ENCODE assay signal across 14 cellular contexts in the genomic region with DNA sequence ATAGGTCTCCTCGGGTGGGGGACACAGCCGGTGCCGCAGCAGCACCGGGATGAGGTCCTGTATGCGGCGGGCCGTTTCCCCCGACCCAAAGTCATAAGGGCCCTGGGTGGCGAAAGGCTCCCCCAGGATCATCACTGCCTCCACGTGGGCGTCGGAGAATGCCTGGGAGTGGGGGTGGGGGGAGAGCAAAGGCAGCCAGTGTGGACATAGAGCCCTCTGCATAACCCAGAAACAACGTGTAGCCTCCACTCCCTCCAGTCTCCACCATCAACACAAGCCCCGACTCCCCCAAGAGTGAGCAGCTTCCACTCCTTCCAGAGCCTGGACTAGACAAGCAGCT. TPM values are rescaled to one million over a fixed set of nuclear protein-coding genes. Genes with fewer than 3 reads are reported as not detected.
DNase-seq lines count a peak whose midpoint lies in the region; ATAC-seq, FAIRE-seq and TF ChIP-seq lines count a peak whose summit lies in the region.
"Had no signal": no experiment of that assay in that cellular context is flagged by ENCODE, and none has a peak within 500 bp of the region (broad histone marks: within the 10 kb centered on the region; RNA-seq: fewer than 3 reads in every experiment).

No MANE protein-coding gene starts in this region.

- DNase-seq in left ventricle myocardium inferior (no peak), cardiac septum (ENCODE audit: low spot score) (no peak), K562 (ENCODE audit: extremely low read depth in 1 of 4, low spot score in 3 of 4) (no peak), neural progenitor cell (ENCODE audit: low spot score) (no peak), vagina (ENCODE audit: extremely low spot score in 2 of 2) (no peak), BE2C (no peak)
- DNase-seq in activated effector memory CD4-positive, alpha-beta T cell treated with Interleukin-2 at 50 U/mL for 16 hours = no peak
- DNase-seq: activated CD4-positive, alpha-beta T cell treated with anti-CD3 and anti-CD28 coated beads for 1 hour; DND-41; MV-4-11; NCI-H748 treated with DMSO at 0.1 percent for 48 hours; right lobe of liver had no signal

- H3K4me3 Mint-ChIP-seq in neural progenitor cell = peak overlapping the region; percentile 27

- no peak for TF ChIP-seq RAD21 in K562 (CRISPR knock-in tag; conservative IDR thresholded peaks at IDR 0.05 in 1 of 2, IDR thresholded peaks at IDR 0.05 in 1 of 2)

- H3K9me3 Mint-ChIP-seq in neural progenitor cell = no peaks in the 10 kb centered on the region
- H3K9me3 Mint-ChIP-seq: naive thymus-derived CD8-positive, alpha-beta T cell had no signal

- H3F3A ChIP-seq in neural progenitor cell (ENCODE audit: low read depth) = peaks cover 13% of the 10 kb centered on the region

- intact Hi-C loops in left ventricle myocardium inferior (cut with micrococcal nuclease) (no loop called here), cardiac septum (cut with DNase I) (no loop called here), K562 (cut with micrococcal nuclease) (no loop called here), vagina (cut with DNase I) (no loop called here)

- TF ChIP-seq EP300 in K562 (IDR thresholded peaks at IDR 0.05; ENCODE audit: low read length) = no peak

- H3K9ac ChIP-seq in K562 (ENCODE audit: insufficient read depth in 1 of 2, low read depth in 2 of 2, low read length in 2 of 2) = peak overlapping the region in 1 of 2 experiments; percentile 92; a peak in 2 of 4 replicates
- H3K9ac ChIP-seq in neural progenitor cell = no peak overlapping the region

- peaks cover 39% of the 10 kb centered on the region for H3K36me3 ChIP-seq in left ventricle myocardium inferior
- H3K36me3 ChIP-seq in K562 (ENCODE audit: control insufficient read depth, insufficient read depth, low read length) = peaks cover 21% of the 10 kb centered on the region; the same call in 2 of the 3 replicates
- no peaks in the 10 kb centered on the region for H3K36me3 ChIP-seq in neural progenitor cell
- no peaks in the 10 kb centered on the region for H3K36me3 ChIP-seq in vagina
- H3K36me3 ChIP-seq in BE2C = peaks cover 3% of the 10 kb centered on the region; the same call in 1 of the 2 replicates

- no peak for TF ChIP-seq CTCF in left ventricle myocardium inferior (IDR thresholded peaks at IDR 0.05; ENCODE audit: borderline replicate concordance)
- TF ChIP-seq CTCF in K562 (IDR thresholded peaks at IDR 0.05 in 2 of 3, conservative IDR thresholded peaks at IDR 0.05 in 1 of 3; ENCODE audit: insufficient read depth in 2 of 3, low read depth in 1 of 3, low read length in 3 of 3) = no peak
- TF ChIP-seq CTCF in neural progenitor cell (IDR thresholded peaks at IDR 0.05) = no peak
- no peak for TF ChIP-seq CTCF in vagina (IDR thresholded peaks at IDR 0.05)
- TF ChIP-seq CTCF in BE2C (IDR thresholded peaks at IDR 0.05; ENCODE audit: low read depth, low read length) = no peak

- peaks cover 33% of the 10 kb centered on the region for H3K79me2 ChIP-seq in K562 (ENCODE audit: control insufficient read depth, insufficient read depth, low read length)
- peaks cover 20% of the 10 kb centered on the region for H3K79me2 ChIP-seq in neural progenitor cell (ENCODE audit: low read depth)

- no peak for TF ChIP-seq POLR2A in K562 (conservative IDR thresholded peaks at IDR 0.05)
- TF ChIP-seq POLR2A in vagina (IDR thresholded peaks at IDR 0.05) = no peak

- FAIRE-seq in K562 (lab: Jason Lieb, UNC) = no peak

- peaks cover 13% of the 10 kb centered on the region for H3K36me3 Mint-ChIP-seq in neural progenitor cell

- H3K4me1 Mint-ChIP-seq in neural progenitor cell = peaks cover 8% of the 10 kb centered on the region

- 77% methylated on average over 13 of the region's 14 CpGs for WGBS in K562 (ENCODE audit: insufficient coverage, low coverage, missing lambda C conversion rate)

- H3K9me3 ChIP-seq in left ventricle myocardium inferior (replicated peaks) (no peaks in the 10 kb centered on the region), K562 (replicated peaks; ENCODE audit: control insufficient read depth, insufficient read depth, low read depth, low read length) (no peaks in the 10 kb centered on the region), neural progenitor cell (ENCODE audit: low read depth) (no peaks in the 10 kb centered on the region), vagina (no peaks in the 10 kb centered on the region), BE2C (no peaks in the 10 kb centered on the region)
- H3K9me3 ChIP-seq: right lobe of liver had no signal

- H2AFZ ChIP-seq in K562 (ENCODE audit: low read depth, low read length) (no peak overlapping the region), neural progenitor cell (replicated peaks) (no peak overlapping the region)

- in situ Hi-C loops in K562 (cut with MboI) = no loop called here

- POLR2A ChIA-PET in K562 (lab: Yijun Ruan, JAX) = interaction anchor here (0.6 to 1.8 kb wide), 4 partner anchors 10 to 114 kb away, joined by 3 to 6 read pairs (median 3); no protein-coding TSS in a partner anchor

- H3K27me3 ChIP-seq in left ventricle myocardium inferior (ENCODE audit: low read depth) (no peaks in the 10 kb centered on the region), K562 (ENCODE audit: control insufficient read depth in 2 of 2, insufficient read depth in 2 of 2, low read length in 2 of 2) (no peaks in the 10 kb centered on the region), neural progenitor cell (no peaks in the 10 kb centered on the region), vagina (no peaks in the 10 kb centered on the region), BE2C (no peaks in the 10 kb centered on the region)
- H3K27me3 ChIP-seq: right lobe of liver had no signal

- peak overlapping the region; percentile 16 for H3K27ac Mint-ChIP-seq in neural progenitor cell

- peaks cover 6% of the 10 kb centered on the region for H3K9me1 ChIP-seq in K562 (ENCODE audit: control insufficient read depth, insufficient read depth, low read length)

- 0 out of 2 replicates have a peak, but pooled peaks cover 4% of the 10 kb centered on the region for H4K20me1 ChIP-seq in K562 (replicated peaks; ENCODE audit: control insufficient read depth, insufficient read depth, low read length)
- peaks cover 16% of the 10 kb centered on the region for H4K20me1 ChIP-seq in neural progenitor cell (ENCODE audit: low read depth)

- H3K4me3 ChIP-seq in left ventricle myocardium inferior = no peak overlapping the region
- H3K4me3 ChIP-seq in K562 = no peak overlapping the region
- H3K4me3 ChIP-seq in neural progenitor cell = no peak overlapping the region
- no peak overlapping the region for H3K4me3 ChIP-seq in vagina
- no peak overlapping the region for H3K4me3 ChIP-seq in BE2C (ENCODE audit: low read depth, low read length)
- H3K4me3 ChIP-seq: right lobe of liver had no signal

- no peak for ATAC-seq in K562
- no peak for ATAC-seq in HG03432 (IDR thresholded peaks at IDR 0.05; ENCODE audit: unreplicated experiment)
- ATAC-seq: naive thymus-derived CD8-positive, alpha-beta T cell; right lobe of liver had no signal

- CTCF ChIA-PET in K562 (lab: Yijun Ruan, JAX; ENCODE audit: low intra/inter-chr PET ratio) = no interaction called here

- H3K27ac ChIP-seq in left ventricle myocardium inferior (replicated peaks) = peak overlapping the region; percentile 93
- H3K27ac ChIP-seq in K562 (ENCODE audit: extremely low read depth, low read depth, low read length) = peak overlapping the region; percentile 97
- no peak overlapping the region for H3K27ac ChIP-seq in neural progenitor cell
- peak overlapping the region; percentile 86 for H3K27ac ChIP-seq in vagina
- H3K27ac ChIP-seq: right lobe of liver had no signal

- H3K4me2 ChIP-seq in K562 (ENCODE audit: insufficient read depth, low read length) (no peak overlapping the region), neural progenitor cell (no peak overlapping the region)

- no TSS peak for BruUV-seq in K562 (replicated peaks; lab: Mats Ljungman, UMichigan)

- H3K27me3 Mint-ChIP-seq in neural progenitor cell (ENCODE audit: insufficient read depth, low read depth) = peaks cover 4% of the 10 kb centered on the region
- H3K27me3 Mint-ChIP-seq: naive thymus-derived CD8-positive, alpha-beta T cell had no signal

- H3K4me1 ChIP-seq in left ventricle myocardium inferior = peaks cover 44% of the 10 kb centered on the region
- peaks cover 37 to 50% of the 10 kb centered on the region in 2 experiments for H3K4me1 ChIP-seq in K562 (replicated peaks in 1 of 2; ENCODE audit: control insufficient read depth in 2 of 2, insufficient read depth in 2 of 2, low read length in 2 of 2)
- peaks cover 5% of the 10 kb centered on the region for H3K4me1 ChIP-seq in neural progenitor cell
- H3K4me1 ChIP-seq in vagina = peaks cover 46% of the 10 kb centered on the region
- peaks cover 13% of the 10 kb centered on the region for H3K4me1 ChIP-seq in BE2C

RNA-seq across cellular contexts. Expression of a gene that starts 1.7 kb away (rescaled TPM):
- total RNA-seq in left ventricle myocardium inferior (14.7 TPM), cardiac septum (20.7 TPM), K562 (2014; rRNA removed) (10.3 and 12.2 TPM in 2 replicates), K562 (2014; rRNA removed; fragmentation: Illumina TruSeq; extraction: Trizol) (3.0 TPM in 2 replicates), K562 (2015; rRNA removed; fragmentation: Illumina TruSeq; extraction: Trizol) (5.0 and 5.7 TPM in 2 replicates), K562 (2021) (38.6 and 41.5 TPM in 2 replicates), neural progenitor cell (ENCODE audit: low replicate concordance) (6.4 and 19.8 TPM in 2 replicates), vagina (66.0 TPM)
- total RNA-seq in K562 (2011; cell fraction: chromatin; rRNA removed; ENCODE audit: low replicate concordance) = 39.2 and 53.7 TPM in 2 replicates
- total RNA-seq in K562 (2011; cell fraction: nucleolus; rRNA removed) = 24.0 and 29.3 TPM in 2 replicates
- 33.8 and 65.4 TPM in 2 replicates for total RNA-seq in K562 (2011; cell fraction: nucleoplasm; rRNA removed)
- polyA plus RNA-seq in K562 (2011; rRNA removed) (6.6 and 9.2 TPM in 2 replicates), K562 (2014; fragmentation: Illumina TruSeq; extraction: Trizol) (9.0 and 13.7 TPM in 2 replicates), K562 (2014; fragmentation: Nextera tagmentation; extraction: Ambion mirVana) (under 1 TPM; 0.39 to 0.63 TPM), K562 (2014; rRNA removed) (16.1 and 18.8 TPM in 2 replicates)
- 6.5 and 15.8 TPM in 2 replicates for polyA plus RNA-seq in K562 (2011; cell fraction: cytosol; rRNA removed)
- polyA plus RNA-seq in K562 (2011; cell fraction: nucleus; rRNA removed) = 20.5 and 36.4 TPM in 2 replicates
- polyA plus RNA-seq in K562 (2012) = 12.7 and 13.9 TPM in 2 replicates
- polyA minus RNA-seq in K562 (2011; rRNA and poly(A)+ RNA removed) = 14.8 and 16.7 TPM in 2 replicates
- 4.8 and 6.4 TPM in 2 replicates for polyA minus RNA-seq in K562 (2011; cell fraction: cytosol; rRNA and poly(A)+ RNA removed)
- 7.8 and 8.3 TPM in 2 replicates for polyA minus RNA-seq in K562 (2011; cell fraction: nucleus; rRNA and poly(A)+ RNA removed)
- 30.6 TPM for polyA plus RNA-seq in BE2C (2012; ENCODE audit: insufficient read depth, insufficient read length, low read depth)

RNA-seq across cellular contexts. Expression of a gene that starts 24.5 kb away (rescaled TPM):
- total RNA-seq in left ventricle myocardium inferior (24.0 TPM), cardiac septum (18.1 TPM), K562 (2014; rRNA removed) (18.3 and 20.0 TPM in 2 replicates), K562 (2014; rRNA removed; fragmentation: Illumina TruSeq; extraction: Trizol) (5.2 and 5.5 TPM in 2 replicates), K562 (2015; rRNA removed; fragmentation: Illumina TruSeq; extraction: Trizol) (12.9 and 13.6 TPM in 2 replicates), K562 (2021) (24.0 and 27.2 TPM in 2 replicates), neural progenitor cell (ENCODE audit: low replicate concordance) (27.7 and 89.7 TPM in 2 replicates), vagina (51.1 TPM)
- total RNA-seq in K562 (2011; cell fraction: chromatin; rRNA removed; ENCODE audit: low replicate concordance) = 33.1 and 73.6 TPM in 2 replicates
- total RNA-seq in K562 (2011; cell fraction: nucleolus; rRNA removed) = 54.3 and 55.7 TPM in 2 replicates
- 43.2 and 52.2 TPM in 2 replicates for total RNA-seq in K562 (2011; cell fraction: nucleoplasm; rRNA removed)
- polyA plus RNA-seq in K562 (2011; rRNA removed) (14.4 and 17.6 TPM in 2 replicates), K562 (2014; fragmentation: Illumina TruSeq; extraction: Trizol) (7.2 and 15.7 TPM in 2 replicates), K562 (2014; fragmentation: Nextera tagmentation; extraction: Ambion mirVana) (under 1 TPM; 0.41 to 0.51 TPM), K562 (2014; rRNA removed) (26.5 and 32.3 TPM in 2 replicates)
- polyA plus RNA-seq in K562 (2011; cell fraction: cytosol; rRNA removed) = 19.5 and 37.8 TPM in 2 replicates
- polyA plus RNA-seq in K562 (2011; cell fraction: nucleus; rRNA removed) = 55.8 and 89.2 TPM in 2 replicates
- 16.4 and 27.2 TPM in 2 replicates for polyA plus RNA-seq in K562 (2012)
- 7.3 and 13.0 TPM in 2 replicates for polyA minus RNA-seq in K562 (2011; rRNA and poly(A)+ RNA removed)
- polyA minus RNA-seq in K562 (2011; cell fraction: cytosol; rRNA and poly(A)+ RNA removed) = 15.0 and 15.7 TPM in 2 replicates
- polyA minus RNA-seq in K562 (2011; cell fraction: nucleus; rRNA and poly(A)+ RNA removed) = 25.1 and 25.8 TPM in 2 replicates
- polyA plus RNA-seq in BE2C (2012; ENCODE audit: insufficient read depth, insufficient read length, low read depth) = 24.1 TPM

RNA-seq across cellular contexts. Expression of a gene that starts 24.7 kb away (rescaled TPM):
- total RNA-seq in left ventricle myocardium inferior (9.8 TPM), cardiac septum (10.0 TPM), K562 (2014; rRNA removed) (7.4 and 8.7 TPM in 2 replicates), K562 (2014; rRNA removed; fragmentation: Illumina TruSeq; extraction: Trizol) (3.4 and 4.0 TPM in 2 replicates), K562 (2015; rRNA removed; fragmentation: Illumina TruSeq; extraction: Trizol) (4.7 and 5.1 TPM in 2 replicates), K562 (2021) (9.0 and 9.3 TPM in 2 replicates), neural progenitor cell (ENCODE audit: low replicate concordance) (6.5 and 12.4 TPM in 2 replicates), vagina (92.6 TPM)
- total RNA-seq in K562 (2011; cell fraction: chromatin; rRNA removed; ENCODE audit: low replicate concordance) = 7.8 and 24.0 TPM in 2 replicates
- 14.8 and 15.4 TPM in 2 replicates for total RNA-seq in K562 (2011; cell fraction: nucleolus; rRNA removed)
- total RNA-seq in K562 (2011; cell fraction: nucleoplasm; rRNA removed) = 8.1 and 11.3 TPM in 2 replicates
- polyA plus RNA-seq in K562 (2011; rRNA removed) (6.0 and 6.1 TPM in 2 replicates), K562 (2014; fragmentation: Illumina TruSeq; extraction: Trizol) (5.8 and 6.6 TPM in 2 replicates), K562 (2014; fragmentation: Nextera tagmentation; extraction: Ambion mirVana) (under 1 TPM; 0.08 to 0.22 TPM), K562 (2014; rRNA removed) (6.4 and 8.9 TPM in 2 replicates)
- polyA plus RNA-seq in K562 (2011; cell fraction: cytosol; rRNA removed) = 6.4 and 8.6 TPM in 2 replicates
- 5.3 and 9.3 TPM in 2 replicates for polyA plus RNA-seq in K562 (2011; cell fraction: nucleus; rRNA removed)
- polyA plus RNA-seq in K562 (2012) = 6.0 and 10.0 TPM in 2 replicates
- 7.3 and 9.6 TPM in 2 replicates for polyA minus RNA-seq in K562 (2011; rRNA and poly(A)+ RNA removed)
- polyA minus RNA-seq in K562 (2011; cell fraction: cytosol; rRNA and poly(A)+ RNA removed) = 3.9 and 6.0 TPM in 2 replicates
- 4.3 and 4.7 TPM in 2 replicates for polyA minus RNA-seq in K562 (2011; cell fraction: nucleus; rRNA and poly(A)+ RNA removed)
- 8.8 TPM for polyA plus RNA-seq in BE2C (2012; ENCODE audit: insufficient read depth, insufficient read length, low read depth)

RNA-seq across cellular contexts. Expression of a gene that starts 58.1 kb away (rescaled TPM):
- total RNA-seq in left ventricle myocardium inferior = 7.4 TPM
- total RNA-seq in cardiac septum = 9.2 TPM
- 17.6 and 35.1 TPM in 2 replicates for total RNA-seq in K562 (2011; cell fraction: chromatin; rRNA removed; ENCODE audit: low replicate concordance)
- 16.7 and 18.3 TPM in 2 replicates for total RNA-seq in K562 (2011; cell fraction: nucleolus; rRNA removed)
- 22.2 and 28.6 TPM in 2 replicates for total RNA-seq in K562 (2011; cell fraction: nucleoplasm; rRNA removed)
- 2.3 and 3.3 TPM in 2 replicates for total RNA-seq in K562 (2014; rRNA removed)
- 1.7 and 2.0 TPM in 2 replicates for total RNA-seq in K562 (2014; rRNA removed; fragmentation: Illumina TruSeq; extraction: Trizol)
- 1.7 and 2.9 TPM in 2 replicates for total RNA-seq in K562 (2015; rRNA removed; fragmentation: Illumina TruSeq; extraction: Trizol)
- total RNA-seq in K562 (2021) = 14.4 and 16.6 TPM in 2 replicates
- 4.9 and 12.9 TPM in 2 replicates for polyA plus RNA-seq in K562 (2011; rRNA removed)
- 10.8 and 11.7 TPM in 2 replicates for polyA plus RNA-seq in K562 (2011; cell fraction: cytosol; rRNA removed)
- 28.9 and 39.1 TPM in 2 replicates for polyA plus RNA-seq in K562 (2011; cell fraction: nucleus; rRNA removed)
- 14.9 and 28.4 TPM in 2 replicates for polyA plus RNA-seq in K562 (2012)
- 12.8 and 13.1 TPM in 2 replicates for polyA plus RNA-seq in K562 (2014; fragmentation: Illumina TruSeq; extraction: Trizol)
- 1 to 10 TPM; 4.8 to 5.1 TPM for polyA plus RNA-seq in K562 (2014; fragmentation: Nextera tagmentation; extraction: Ambion mirVana)
- 7.5 and 8.5 TPM in 2 replicates for polyA plus RNA-seq in K562 (2014; rRNA removed)
- 3.5 and 4.1 TPM in 2 replicates for polyA minus RNA-seq in K562 (2011; rRNA and poly(A)+ RNA removed)
- 12.6 and 20.3 TPM in 2 replicates for polyA minus RNA-seq in K562 (2011; cell fraction: cytosol; rRNA and poly(A)+ RNA removed)
- 3.8 and 7.0 TPM in 2 replicates for polyA minus RNA-seq in K562 (2011; cell fraction: nucleus; rRNA and poly(A)+ RNA removed)
- total RNA-seq in neural progenitor cell (ENCODE audit: low replicate concordance) = 1.9 and 4.3 TPM in 2 replicates
- total RNA-seq in vagina = 2.2 TPM
- polyA plus RNA-seq in BE2C (2012; ENCODE audit: insufficient read depth, insufficient read length, low read depth) = 21.1 TPM

RNA-seq across cellular contexts. Expression of a gene that starts 58.8 kb away (rescaled TPM):
- total RNA-seq in left ventricle myocardium inferior = 27.9 TPM
- total RNA-seq in cardiac septum = 32.9 TPM
- 98.7 and 181 TPM in 2 replicates for total RNA-seq in K562 (2011; cell fraction: chromatin; rRNA removed; ENCODE audit: low replicate concordance)
- total RNA-seq in K562 (2011; cell fraction: nucleolus; rRNA removed) = 171 and 186 TPM in 2 replicates
- total RNA-seq in K562 (2011; cell fraction: nucleoplasm; rRNA removed) = 154 and 155 TPM in 2 replicates
- total RNA-seq in K562 (2014; rRNA removed) = 311 and 436 TPM in 2 replicates
- total RNA-seq in K562 (2014; rRNA removed; fragmentation: Illumina TruSeq; extraction: Trizol) = 83.8 and 106 TPM in 2 replicates
- 130 and 150 TPM in 2 replicates for total RNA-seq in K562 (2015; rRNA removed; fragmentation: Illumina TruSeq; extraction: Trizol)
- total RNA-seq in K562 (2021) = 185 and 193 TPM in 2 replicates
- polyA plus RNA-seq in K562 (2011; rRNA removed) = 230 and 371 TPM in 2 replicates
- 179 and 223 TPM in 2 replicates for polyA plus RNA-seq in K562 (2011; cell fraction: cytosol; rRNA removed)
- polyA plus RNA-seq in K562 (2011; cell fraction: nucleus; rRNA removed) = 665 and 764 TPM in 2 replicates
- polyA plus RNA-seq in K562 (2012) = 170 and 298 TPM in 2 replicates
- polyA plus RNA-seq in K562 (2014; fragmentation: Illumina TruSeq; extraction: Trizol) = 205 and 262 TPM in 2 replicates
- polyA plus RNA-seq in K562 (2014; fragmentation: Nextera tagmentation; extraction: Ambion mirVana) = 10 to 100 TPM; 16.3 to 24.7 TPM
- polyA plus RNA-seq in K562 (2014; rRNA removed) = 210 and 224 TPM in 2 replicates
- 186 and 256 TPM in 2 replicates for polyA minus RNA-seq in K562 (2011; rRNA and poly(A)+ RNA removed)
- polyA minus RNA-seq in K562 (2011; cell fraction: cytosol; rRNA and poly(A)+ RNA removed) = 217 TPM in 2 replicates
- 65.8 and 91.3 TPM in 2 replicates for polyA minus RNA-seq in K562 (2011; cell fraction: nucleus; rRNA and poly(A)+ RNA removed)
- total RNA-seq in neural progenitor cell (ENCODE audit: low replicate concordance) = 112 and 179 TPM in 2 replicates
- 72.7 TPM for total RNA-seq in vagina
- 73.9 TPM for polyA plus RNA-seq in BE2C (2012; ENCODE audit: insufficient read depth, insufficient read length, low read depth)
